Comparison of ENCODE assay signal across 18 cellular contexts in genomic region chr10:110437761-110438341, GRCh38. TPM values are rescaled to one million over a fixed set of nuclear protein-coding genes. Genes with fewer than 3 reads are reported as not detected.
DNase-seq lines count a peak whose midpoint lies in the region; ATAC-seq and TF ChIP-seq lines count a peak whose summit lies in the region.
"Had no signal": no experiment of that assay in that cellular context is flagged by ENCODE, and none has a peak within 500 bp of the region (broad histone marks: within the 10 kb centered on the region; RNA-seq: fewer than 3 reads in every experiment).

No MANE protein-coding gene starts in this region.

- H3K79me2 ChIP-seq in DOHH2 (ENCODE audit: control insufficient read depth, low read length): no peaks in the 10 kb centered on the region; the same call in 1 of the 2 replicates

- H3K27ac Mint-ChIP-seq in activated CD4-positive, alpha-beta memory T cell treated with anti-CD3 and anti-CD28 coated beads for 36 hours: no peak overlapping the region
- H3K27ac Mint-ChIP-seq in activated CD4-positive, alpha-beta memory T cell treated with anti-CD3 and anti-CD28 coated beads, Interleukin-2, amount 10 ng/mL, durations not matched to agents 7 days and 5 days: no peak overlapping the region
- peak overlapping the region; percentile 50 for H3K27ac Mint-ChIP-seq in activated T-helper 1 cell treated with anti-CD3 and anti-CD28 coated beads, Interleukin-12 subunit alpha, Interleukin-12 subunit beta, Interleukin-2, Interleukin-4 antibody, amounts not matched to agents 30 ng/mL and 10 ng/mL and 1 ng/mL, durations not matched to agents 14 hours and 24 hours and 36 hours

- H3K9me3 ChIP-seq in DOHH2 (ENCODE audit: control insufficient read depth, insufficient read depth, low read length): no peaks in the 10 kb centered on the region

- no peaks in the 10 kb centered on the region for H4K20me1 ChIP-seq in DOHH2 (ENCODE audit: control insufficient read depth, insufficient read depth, low read depth, low read length)

- no peaks in the 10 kb centered on the region for H3F3A ChIP-seq in DOHH2 (ENCODE audit: control insufficient read depth, insufficient read depth)

- no peaks in the 10 kb centered on the region for H3K9me2 ChIP-seq in DOHH2 (replicated peaks; ENCODE audit: control insufficient read depth, low read length)

- CTCF ChIA-PET in activated CD4-positive, alpha-beta memory T cell treated with anti-CD3 and anti-CD28 coated beads for 36 hours (lab: Charles Lee): no interaction called here
- CTCF ChIA-PET in activated CD4-positive, alpha-beta memory T cell treated with anti-CD3 and anti-CD28 coated beads, Interleukin-2, amount 10 ng/mL, durations not matched to agents 7 days and 5 days (lab: Charles Lee): no interaction called here

- peak overlapping the region; percentile 22 for H3K4me2 ChIP-seq in DOHH2 (ENCODE audit: low read length)

- no peak overlapping the region for H3K4me3 Mint-ChIP-seq in activated CD4-positive, alpha-beta memory T cell treated with anti-CD3 and anti-CD28 coated beads for 36 hours
- no peak overlapping the region for H3K4me3 Mint-ChIP-seq in activated CD4-positive, alpha-beta memory T cell treated with anti-CD3 and anti-CD28 coated beads, Interleukin-2, amount 10 ng/mL, durations not matched to agents 7 days and 5 days
- no peak overlapping the region for H3K4me3 Mint-ChIP-seq in activated T-helper 1 cell treated with anti-CD3 and anti-CD28 coated beads, Interleukin-12 subunit alpha, Interleukin-12 subunit beta, Interleukin-2, Interleukin-4 antibody, amounts not matched to agents 30 ng/mL and 10 ng/mL and 1 ng/mL, durations not matched to agents 14 hours and 24 hours and 36 hours
- H3K4me3 Mint-ChIP-seq: CD4-positive, alpha-beta memory T cell had no signal

- no peaks in the 10 kb centered on the region for H3K36me3 Mint-ChIP-seq in activated CD4-positive, alpha-beta memory T cell treated with anti-CD3 and anti-CD28 coated beads for 36 hours
- peaks cover 2% of the 10 kb centered on the region for H3K36me3 Mint-ChIP-seq in activated CD4-positive, alpha-beta memory T cell treated with anti-CD3 and anti-CD28 coated beads, Interleukin-2, amount 10 ng/mL, durations not matched to agents 7 days and 5 days (ENCODE audit: low read depth)
- no peaks in the 10 kb centered on the region for H3K36me3 Mint-ChIP-seq in activated T-helper 1 cell treated with anti-CD3 and anti-CD28 coated beads, Interleukin-12 subunit alpha, Interleukin-12 subunit beta, Interleukin-2, Interleukin-4 antibody, amounts not matched to agents 30 ng/mL and 10 ng/mL and 1 ng/mL, durations not matched to agents 14 hours and 24 hours and 36 hours (ENCODE audit: low read depth)
- H3K36me3 Mint-ChIP-seq: CD4-positive, alpha-beta memory T cell had no signal

- ATAC-seq in GM18519 (IDR thresholded peaks at IDR 0.05; ENCODE audit: low FRiP score, unreplicated experiment): no peak
- ATAC-seq: Right ventricle myocardium inferior had no signal

- peak overlapping the region; percentile 16; the same call in 1 of the 2 replicates for H3K4me3 ChIP-seq in DOHH2 (ENCODE audit: low read length)
- H3K4me3 ChIP-seq: GM23248 had no signal

- H3K27ac ChIP-seq in DOHH2 (ENCODE audit: low read depth, low read length): no peak overlapping the region
- H3K27ac ChIP-seq: GM23248 had no signal

- intact Hi-C loops in activated CD4-positive, alpha-beta memory T cell treated with anti-CD3 and anti-CD28 coated beads for 36 hours (cut with micrococcal nuclease): no loop called here
- intact Hi-C loops in activated T-helper 1 cell treated with anti-CD3 and anti-CD28 coated beads, Interleukin-12 subunit alpha, Interleukin-12 subunit beta, Interleukin-2, Interleukin-4 antibody, amounts not matched to agents 30 ng/mL and 10 ng/mL and 1 ng/mL, durations not matched to agents 14 hours and 24 hours and 36 hours (cut with micrococcal nuclease): no loop called here
- intact Hi-C loops in posterior vena cava (cut with DNase I): no loop called here

- H3K9me3 Mint-ChIP-seq in activated CD4-positive, alpha-beta memory T cell treated with anti-CD3 and anti-CD28 coated beads for 36 hours: peaks cover 6% of the 10 kb centered on the region
- H3K9me3 Mint-ChIP-seq in activated CD4-positive, alpha-beta memory T cell treated with anti-CD3 and anti-CD28 coated beads, Interleukin-2, amount 10 ng/mL, durations not matched to agents 7 days and 5 days: peaks cover 4% of the 10 kb centered on the region
- no peaks in the 10 kb centered on the region for H3K9me3 Mint-ChIP-seq in activated T-helper 1 cell treated with anti-CD3 and anti-CD28 coated beads, Interleukin-12 subunit alpha, Interleukin-12 subunit beta, Interleukin-2, Interleukin-4 antibody, amounts not matched to agents 30 ng/mL and 10 ng/mL and 1 ng/mL, durations not matched to agents 14 hours and 24 hours and 36 hours

- H3K4me1 Mint-ChIP-seq in activated CD4-positive, alpha-beta memory T cell treated with anti-CD3 and anti-CD28 coated beads for 36 hours (ENCODE audit: low read depth): peaks cover 9% of the 10 kb centered on the region
- peaks cover 18% of the 10 kb centered on the region for H3K4me1 Mint-ChIP-seq in activated CD4-positive, alpha-beta memory T cell treated with anti-CD3 and anti-CD28 coated beads, Interleukin-2, amount 10 ng/mL, durations not matched to agents 7 days and 5 days
- peaks cover 8% of the 10 kb centered on the region for H3K4me1 Mint-ChIP-seq in activated T-helper 1 cell treated with anti-CD3 and anti-CD28 coated beads, Interleukin-12 subunit alpha, Interleukin-12 subunit beta, Interleukin-2, Interleukin-4 antibody, amounts not matched to agents 30 ng/mL and 10 ng/mL and 1 ng/mL, durations not matched to agents 14 hours and 24 hours and 36 hours (ENCODE audit: low read depth)

- POLR2A ChIA-PET in activated CD4-positive, alpha-beta memory T cell treated with anti-CD3 and anti-CD28 coated beads for 36 hours (lab: Charles Lee): no interaction called here
- POLR2A ChIA-PET in activated CD4-positive, alpha-beta memory T cell treated with anti-CD3 and anti-CD28 coated beads, Interleukin-2, amount 10 ng/mL, durations not matched to agents 7 days and 5 days (lab: Charles Lee): no interaction called here

- H3K27me3 Mint-ChIP-seq in activated CD4-positive, alpha-beta memory T cell treated with anti-CD3 and anti-CD28 coated beads for 36 hours: no peaks in the 10 kb centered on the region
- no peaks in the 10 kb centered on the region for H3K27me3 Mint-ChIP-seq in activated CD4-positive, alpha-beta memory T cell treated with anti-CD3 and anti-CD28 coated beads, Interleukin-2, amount 10 ng/mL, durations not matched to agents 7 days and 5 days
- H3K27me3 Mint-ChIP-seq in activated T-helper 1 cell treated with anti-CD3 and anti-CD28 coated beads, Interleukin-12 subunit alpha, Interleukin-12 subunit beta, Interleukin-2, Interleukin-4 antibody, amounts not matched to agents 30 ng/mL and 10 ng/mL and 1 ng/mL, durations not matched to agents 14 hours and 24 hours and 36 hours (ENCODE audit: insufficient read depth): peaks cover under 1% of the 10 kb centered on the region
- H3K27me3 Mint-ChIP-seq: CD4-positive, alpha-beta memory T cell had no signal

- no peaks in the 10 kb centered on the region for H3K27me3 ChIP-seq in DOHH2 (ENCODE audit: control insufficient read depth, low read length)

- H3K36me3 ChIP-seq in DOHH2 (ENCODE audit: control insufficient read depth, low read length): no peaks in the 10 kb centered on the region

- no peak for TF ChIP-seq CTCF in DOHH2 (IDR thresholded peaks at IDR 0.05; ENCODE audit: low read depth, low read length, poor library complexity, severe bottlenecking)

- peak; percentile 3 for DNase-seq in activated CD4-positive, alpha-beta memory T cell treated with anti-CD3 and anti-CD28 coated beads for 36 hours
- DNase-seq in activated CD4-positive, alpha-beta memory T cell treated with anti-CD3 and anti-CD28 coated beads, Interleukin-2, amount 10 ng/mL, durations not matched to agents 7 days and 5 days: no peak
- DNase-seq in activated T-helper 1 cell treated with anti-CD3 and anti-CD28 coated beads, Interleukin-12 subunit alpha, Interleukin-12 subunit beta, Interleukin-2, Interleukin-4 antibody, amounts not matched to agents 30 ng/mL and 10 ng/mL and 1 ng/mL, durations not matched to agents 14 hours and 24 hours and 36 hours (ENCODE audit: low spot score): no peak
- peak; percentile 62 for DNase-seq in posterior vena cava (ENCODE audit: low spot score)
- no peak for DNase-seq in GF-D8 (lab: John Stamatoyannopoulos, UW)
- no peak for DNase-seq in NCI-H1436 (lab: John Stamatoyannopoulos, UW)
- DNase-seq: CD4-positive, alpha-beta memory T cell; DMS79 treated with DMSO at 0.1 percent for 48 hours; GDM1; GM23248; KG1; NCI-H1092; NCI-H187; NCI-H446 treated with DMSO at 0.1 percent for 48 hours; NCI-H748 treated with DMSO at 0.1 percent for 48 hours had no signal

- peaks cover 34% of the 10 kb centered on the region for H3K4me1 ChIP-seq in DOHH2 (ENCODE audit: control insufficient read depth, low read length)

RNA-seq across cellular contexts. Expression of gene DUSP5, which starts 59.9 kb away (rescaled TPM):
- 100 to 1,000 TPM; 171 to 176 TPM for total RNA-seq in activated CD4-positive, alpha-beta memory T cell treated with anti-CD3 and anti-CD28 coated beads for 36 hours
- 100 to 1,000 TPM; 143 TPM for total RNA-seq in activated CD4-positive, alpha-beta memory T cell treated with anti-CD3 and anti-CD28 coated beads, Interleukin-2, amount 10 ng/mL, durations not matched to agents 7 days and 5 days
- total RNA-seq in activated T-helper 1 cell treated with anti-CD3 and anti-CD28 coated beads, Interleukin-12 subunit alpha, Interleukin-12 subunit beta, Interleukin-2, Interleukin-4 antibody, amounts not matched to agents 30 ng/mL and 10 ng/mL and 1 ng/mL, durations not matched to agents 14 hours and 24 hours and 36 hours: 140 and 141 TPM in 2 replicates
- total RNA-seq in posterior vena cava: 10 to 100 TPM in 1 of 2 donors, 1 to 10 TPM in 1; 8.5 to 23.2 TPM

Comparison
In these comparisons a context has a peak if more than half of its experiments do, and no peak if none do; other contexts are left out.
1. DNase-seq: peak in activated CD4-positive, alpha-beta memory T cell treated with anti-CD3 and anti-CD28 coated beads for 36 hours (single experiment) and posterior vena cava (single experiment); none in activated CD4-positive, alpha-beta memory T cell treated with anti-CD3 and anti-CD28 coated beads, Interleukin-2, amount 10 ng/mL, durations not matched to agents 7 days and 5 days (single experiment), activated T-helper 1 cell treated with anti-CD3 and anti-CD28 coated beads, Interleukin-12 subunit alpha, Interleukin-12 subunit beta, Interleukin-2, Interleukin-4 antibody, amounts not matched to agents 30 ng/mL and 10 ng/mL and 1 ng/mL, durations not matched to agents 14 hours and 24 hours and 36 hours (single experiment), GF-D8 (single experiment) and NCI-H1436 (single experiment).